ENCODE assay signal across 18 cellular contexts in the genomic region with DNA sequence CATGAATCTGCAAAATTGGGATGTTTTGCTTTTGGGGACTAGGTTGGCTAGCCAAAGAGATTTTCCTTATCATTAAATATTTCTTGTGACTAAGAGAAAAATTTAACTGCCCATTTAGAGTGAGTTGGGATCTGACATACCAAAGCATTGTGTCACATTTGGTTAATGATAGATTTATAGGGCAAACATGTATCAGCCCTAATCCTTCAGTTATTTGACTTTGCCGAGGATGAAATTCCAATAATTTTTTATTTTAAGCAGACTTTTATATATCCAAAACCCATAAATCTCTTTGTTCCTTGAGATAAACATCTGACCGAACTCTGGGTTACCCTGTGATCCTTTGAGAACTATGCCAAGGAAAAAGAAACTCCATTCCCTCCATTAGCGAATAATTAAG.
DNase-seq lines count a peak whose midpoint lies in the region; ATAC-seq, FAIRE-seq and TF ChIP-seq lines count a peak whose summit lies in the region.
"Had no signal": no experiment of that assay in that cellular context is flagged by ENCODE, and none has a peak within 500 bp of the region (broad histone marks: within the 10 kb centered on the region; RNA-seq: fewer than 3 reads in every experiment).

No MANE protein-coding gene starts in this region.

- H3K4me1 Mint-ChIP-seq in astrocyte (ENCODE audit: low read depth, unreplicated experiment) (no peaks in the 10 kb centered on the region), mesothelial cell of epicardium (peaks cover 68% of the 10 kb centered on the region), progenitor cell of endocrine pancreas (ENCODE audit: low read depth) (peaks cover 34% of the 10 kb centered on the region)
- no peaks in the 10 kb centered on the region for H3K4me1 Mint-ChIP-seq in naive thymus-derived CD8-positive, alpha-beta T cell
- H3K4me1 Mint-ChIP-seq: activated CD4-positive, alpha-beta T cell treated with anti-CD3 and anti-CD28 coated beads for 36 hours had no signal

- H3K27ac ChIP-seq in ACC112 (ENCODE audit: low read depth, low read length) (peak overlapping the region; percentile 25; the same call in 1 of the 2 replicates), astrocyte (ENCODE audit: low read depth, low read length) (no peak overlapping the region), suprapubic skin (no peak overlapping the region)
- H3K27ac ChIP-seq: heart right ventricle, parathyroid adenoma had no signal

- FAIRE-seq in astrocyte (lab: Jason Lieb, UNC): no peak
- FAIRE-seq: A204.1, H1 had no signal

- H3K4me2 ChIP-seq in astrocyte (ENCODE audit: low read length): no peak overlapping the region

- WGBS in suprapubic skin: 75% methylated on average over 3 of the region's 3 CpGs

- POLR2A ChIA-PET in naive thymus-derived CD8-positive, alpha-beta T cell (lab: Charles Lee): no interaction called here

- H3K9me3 ChIP-seq in astrocyte (ENCODE audit: insufficient read depth, low read depth, low read length) (no peaks in the 10 kb centered on the region), suprapubic skin (no peaks in the 10 kb centered on the region)
- H3K9me3 ChIP-seq: heart right ventricle had no signal

- H3K9me3 Mint-ChIP-seq in astrocyte (ENCODE audit: unreplicated experiment): no peaks in the 10 kb centered on the region
- H3K9me3 Mint-ChIP-seq in mesothelial cell of epicardium: peaks cover 13% of the 10 kb centered on the region
- peaks cover 7% of the 10 kb centered on the region for H3K9me3 Mint-ChIP-seq in progenitor cell of endocrine pancreas (ENCODE audit: low read depth)
- H3K9me3 Mint-ChIP-seq in naive thymus-derived CD8-positive, alpha-beta T cell: peaks cover 0 to 2% (median 0%) of the 10 kb centered on the region in 9 donors

- H3K27me3 Mint-ChIP-seq in astrocyte (ENCODE audit: low read depth, unreplicated experiment) (no peaks in the 10 kb centered on the region), mesothelial cell of epicardium (ENCODE audit: low read depth) (no peaks in the 10 kb centered on the region), progenitor cell of endocrine pancreas (peaks cover 3% of the 10 kb centered on the region)
- no peaks in the 10 kb centered on the region for H3K27me3 Mint-ChIP-seq in naive thymus-derived CD8-positive, alpha-beta T cell
- H3K27me3 Mint-ChIP-seq: activated CD4-positive, alpha-beta T cell treated with anti-CD3 and anti-CD28 coated beads for 36 hours had no signal

- peak overlapping the region; percentile 20 for H2AFZ ChIP-seq in ACC112 (ENCODE audit: low read length, unreplicated experiment)
- no peak overlapping the region for H2AFZ ChIP-seq in astrocyte (ENCODE audit: low read depth, low read length)
- H2AFZ ChIP-seq: parathyroid adenoma had no signal

- H3K4me1 ChIP-seq in ACC112 (ENCODE audit: control insufficient read depth, insufficient read depth, low read length, unreplicated experiment): peaks cover 15% of the 10 kb centered on the region
- no peaks in the 10 kb centered on the region for H3K4me1 ChIP-seq in astrocyte (ENCODE audit: insufficient read depth, low read length)
- H3K4me1 ChIP-seq in suprapubic skin: no peaks in the 10 kb centered on the region
- H3K4me1 ChIP-seq: parathyroid adenoma had no signal

- H3K36me3 ChIP-seq in ACC112 (ENCODE audit: insufficient read depth, low read length) (0 out of 2 replicates have a peak, but pooled peaks cover 5% of the 10 kb centered on the region), astrocyte (ENCODE audit: insufficient read depth, low read length) (no peaks in the 10 kb centered on the region), suprapubic skin (no peaks in the 10 kb centered on the region)

- no peak for TF ChIP-seq POLR2A in suprapubic skin (IDR thresholded peaks at IDR 0.05)

- ATAC-seq in naive thymus-derived CD8-positive, alpha-beta T cell: no peak
- ATAC-seq: activated CD4-positive, alpha-beta T cell treated with anti-CD3 and anti-CD28 coated beads for 36 hours; heart right ventricle had no signal

- H3K27me3 ChIP-seq in ACC112 (ENCODE audit: insufficient read depth, low read length) (no peaks in the 10 kb centered on the region), astrocyte (ENCODE audit: insufficient read depth, low read length) (no peaks in the 10 kb centered on the region), suprapubic skin (no peaks in the 10 kb centered on the region)
- H3K27me3 ChIP-seq: heart right ventricle had no signal

- H3K4me3 Mint-ChIP-seq in astrocyte (ENCODE audit: unreplicated experiment) (no peak overlapping the region), mesothelial cell of epicardium (no peak overlapping the region), progenitor cell of endocrine pancreas (ENCODE audit: low read depth) (no peak overlapping the region)
- no peak overlapping the region for H3K4me3 Mint-ChIP-seq in naive thymus-derived CD8-positive, alpha-beta T cell
- H3K4me3 Mint-ChIP-seq: activated CD4-positive, alpha-beta T cell treated with anti-CD3 and anti-CD28 coated beads for 36 hours had no signal

- no peak for TF ChIP-seq EP300 in suprapubic skin (IDR thresholded peaks at IDR 0.05)

- H3K27ac Mint-ChIP-seq in astrocyte (ENCODE audit: unreplicated experiment) (no peak overlapping the region), mesothelial cell of epicardium (peak overlapping the region; percentile 88), progenitor cell of endocrine pancreas (no peak overlapping the region)
- H3K27ac Mint-ChIP-seq in naive thymus-derived CD8-positive, alpha-beta T cell: no peak overlapping the region
- H3K27ac Mint-ChIP-seq: activated CD4-positive, alpha-beta T cell treated with anti-CD3 and anti-CD28 coated beads for 36 hours had no signal

- DNase-seq in HFF-Myc (ENCODE audit: extremely low read depth, low read depth) (peak; percentile 6), astrocyte (ENCODE audit: low read depth) (peak; percentile 75), mesothelial cell of epicardium (ENCODE audit: low spot score in 2 of 2, unreplicated experiment in 2 of 2) (no peak), progenitor cell of endocrine pancreas (ENCODE audit: low spot score, unreplicated experiment) (no peak), suprapubic skin (ENCODE audit: low spot score in 2 of 2) (no peak)
- DNase-seq in activated naive CD4-positive, alpha-beta T cell treated with Interleukin-2 at 50 U/mL for 16 hours: no peak
- no peak for DNase-seq in naive thymus-derived CD8-positive, alpha-beta T cell
- DNase-seq: activated CD4-positive, alpha-beta T cell treated with anti-CD3 and anti-CD28 coated beads for 36 hours; activated T-cell treated with anti-CD3 and anti-CD28 coated beads, Interleukin-2, amount 50 U/mL, for 1 hour; Calu3; heart right ventricle; NCI-H1048; NCI-H82; T-helper 2 cell had no signal

- H3K36me3 Mint-ChIP-seq in astrocyte (ENCODE audit: low read depth, unreplicated experiment) (peaks cover 5% of the 10 kb centered on the region), mesothelial cell of epicardium (peaks cover 17% of the 10 kb centered on the region), progenitor cell of endocrine pancreas (ENCODE audit: insufficient read depth) (peaks cover 9% of the 10 kb centered on the region)
- peaks cover 12 to 24% (median 15%) of the 10 kb centered on the region in 3 donors for H3K36me3 Mint-ChIP-seq in naive thymus-derived CD8-positive, alpha-beta T cell

- H3K9ac ChIP-seq in astrocyte (ENCODE audit: low read length): no peak overlapping the region
- H3K9ac ChIP-seq: parathyroid adenoma had no signal

- H3K4me3 ChIP-seq in ACC112 (ENCODE audit: low read depth, low read length) (peak overlapping the region; percentile 27; the same call in 1 of the 2 replicates), HFF-Myc (replicated peaks; ENCODE audit: low read depth, low read length) (no peak overlapping the region), astrocyte (ENCODE audit: insufficient read depth, low read depth, low read length) (no peak overlapping the region), suprapubic skin (no peak overlapping the region)
- H3K4me3 ChIP-seq: heart right ventricle had no signal

- no peaks in the 10 kb centered on the region for H3K79me2 ChIP-seq in ACC112 (ENCODE audit: control insufficient read depth, insufficient read depth, low read length, unreplicated experiment)
- H3K79me2 ChIP-seq in astrocyte (ENCODE audit: insufficient read depth, low read length): no peaks in the 10 kb centered on the region
- H3K79me2 ChIP-seq: parathyroid adenoma had no signal

- TF ChIP-seq CTCF in HFF-Myc (IDR thresholded peaks at IDR 0.05; ENCODE audit: low read depth, low read length, missing control alignments): no peak
- no peak for TF ChIP-seq CTCF in astrocyte (IDR thresholded peaks at IDR 0.05; ENCODE audit: insufficient read depth, low read depth, low read length)
- no peak for TF ChIP-seq CTCF in mesothelial cell of epicardium (IDR thresholded peaks at IDR 0.05; ENCODE audit: unreplicated experiment)
- TF ChIP-seq CTCF in progenitor cell of endocrine pancreas (IDR thresholded peaks at IDR 0.05; ENCODE audit: unreplicated experiment): no peak
- no peak for TF ChIP-seq CTCF in suprapubic skin (IDR thresholded peaks at IDR 0.05)

- no peaks in the 10 kb centered on the region for H4K20me1 ChIP-seq in astrocyte (ENCODE audit: insufficient read depth, low read length)

Comparison
In these comparisons a context has a peak if more than half of its experiments do, and no peak if none do; other contexts are left out.
1. DNase-seq: peak in HFF-Myc (single experiment) and astrocyte (single experiment); none in mesothelial cell of epicardium (0 of 2), progenitor cell of endocrine pancreas (single experiment), suprapubic skin (0 of 2), activated naive CD4-positive, alpha-beta T cell treated with Interleukin-2 at 50 U/mL for 16 hours (single experiment) and naive thymus-derived CD8-positive, alpha-beta T cell (0 of 10).